Comparison of ENCODE assay signal across 8 cellular contexts in the genomic region with DNA sequence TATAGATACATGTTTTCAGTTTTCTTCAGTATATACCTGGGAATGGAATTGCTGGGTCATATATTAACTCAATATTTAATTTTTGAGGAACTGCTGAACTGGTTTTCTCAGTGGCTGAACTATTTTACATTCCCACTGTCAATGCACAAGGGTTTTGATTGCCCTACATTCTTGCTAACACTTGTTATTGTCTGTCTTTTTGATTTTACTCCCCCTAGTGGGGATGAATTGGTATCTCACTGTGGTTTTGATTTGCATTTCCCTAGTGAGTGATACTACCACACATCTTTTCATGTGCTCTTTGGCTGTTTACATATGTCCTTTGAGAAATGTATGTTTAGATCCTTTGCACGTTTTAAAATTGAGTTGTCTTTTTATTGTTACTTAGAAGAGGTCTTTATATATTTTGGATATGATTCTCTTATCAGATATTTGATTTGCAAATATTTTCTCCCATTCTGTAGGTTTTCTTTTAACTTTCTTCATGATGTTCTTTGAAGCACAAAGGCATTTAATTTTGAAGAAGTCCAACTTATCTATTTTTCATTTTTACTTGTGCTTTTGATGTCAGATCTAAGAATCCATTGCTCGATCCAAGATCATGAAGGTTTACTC. TPM values are rescaled to one million over a fixed set of nuclear protein-coding genes. Genes with fewer than 3 reads are reported as not detected.
DNase-seq lines count a peak whose midpoint lies in the region; ATAC-seq and TF ChIP-seq lines count a peak whose summit lies in the region.

No MANE protein-coding gene starts in this region.

- no peaks in the 10 kb centered on the region for H3K9me3 ChIP-seq in left lung

- peaks cover 0 to 3% (median 1%) of the 10 kb centered on the region in 5 experiments for H3K9me3 Mint-ChIP-seq in brain

- H3K36me3 ChIP-seq in H7 (replicated peaks; ENCODE audit: control insufficient read depth, insufficient read depth, low read length), result no peaks in the 10 kb centered on the region
- no peaks in the 10 kb centered on the region for H3K36me3 ChIP-seq in left lung

- no peaks in the 10 kb centered on the region for H3K36me3 Mint-ChIP-seq in brain

- ATAC-seq in left lung, result peak; percentile 82
- no peak for ATAC-seq in GM19035 (IDR thresholded peaks at IDR 0.05; ENCODE audit: unreplicated experiment)
- no peak for ATAC-seq in HG03025 (IDR thresholded peaks at IDR 0.05; ENCODE audit: low FRiP score, unreplicated experiment)

- intact Hi-C loops in left lung (cut with DNase I), result no loop called here

- DNase-seq in DMS114 treated with DMSO at 0.1 percent for 48 hours (lab: John Stamatoyannopoulos, UW; ENCODE audit: unreplicated experiment) (peak; percentile 49), H7 (peak; percentile 73), NCI-H510A treated with DMSO at 0.1 percent for 48 hours (lab: John Stamatoyannopoulos, UW) (peak; percentile 51), left lung (no peak)
- no peak for DNase-seq in activated naive CD4-positive, alpha-beta T cell treated with anti-CD3 and anti-CD28 coated beads, Interleukin-2, amount 50 U/mL, for 16 hours

- H3K4me3 Mint-ChIP-seq in brain, result no peak overlapping the region

- TF ChIP-seq CTCF in brain (conservative IDR thresholded peaks at IDR 0.05), result peak; percentile 46 to 61
- TF ChIP-seq CTCF in left lung (IDR thresholded peaks at IDR 0.05), result peak; percentile 68 to 78

- peaks cover 6% of the 10 kb centered on the region for H3K27me3 Mint-ChIP-seq in brain

- no peak overlapping the region for H3K27ac Mint-ChIP-seq in brain

- H3K4me1 Mint-ChIP-seq in brain, result peaks cover 25% of the 10 kb centered on the region

- H3K4me3 ChIP-seq in H7 (ENCODE audit: insufficient read depth, low read depth, low read length) (no peak overlapping the region), left lung (no peak overlapping the region)

- H3K4me1 ChIP-seq in left lung, result no peaks in the 10 kb centered on the region

- no peak overlapping the region for H3K27ac ChIP-seq in left lung

- H3K27me3 ChIP-seq in H7 (ENCODE audit: control insufficient read depth, insufficient read depth, low read length) (no peaks in the 10 kb centered on the region), left lung (no peaks in the 10 kb centered on the region)

RNA-seq across cellular contexts. Expression of a gene that starts 36.2 kb away (rescaled TPM):
- total RNA-seq in H7 (2014; rRNA removed; shearing (Covaris generic)), result 23.2 and 26.5 TPM in 2 replicates
- polyA plus RNA-seq in brain (ENCODE audit: insufficient read depth, low read depth, low replicate concordance), result 25.8 TPM
- total RNA-seq in left lung, result 10 to 100 TPM; 16.6 to 27.0 TPM

Comparison
In these comparisons a context has a peak if more than half of its experiments do, and no peak if none do; other contexts are left out.
1. DNase-seq: peak in DMS114 treated with DMSO at 0.1 percent for 48 hours (single experiment), H7 (single experiment) and NCI-H510A treated with DMSO at 0.1 percent for 48 hours (single experiment); none in left lung (0 of 2) and activated naive CD4-positive, alpha-beta T cell treated with anti-CD3 and anti-CD28 coated beads, Interleukin-2, amount 50 U/mL, for 16 hours (single experiment).